Comparison of ENCODE assay signal across 10 cellular contexts in the genomic region with DNA sequence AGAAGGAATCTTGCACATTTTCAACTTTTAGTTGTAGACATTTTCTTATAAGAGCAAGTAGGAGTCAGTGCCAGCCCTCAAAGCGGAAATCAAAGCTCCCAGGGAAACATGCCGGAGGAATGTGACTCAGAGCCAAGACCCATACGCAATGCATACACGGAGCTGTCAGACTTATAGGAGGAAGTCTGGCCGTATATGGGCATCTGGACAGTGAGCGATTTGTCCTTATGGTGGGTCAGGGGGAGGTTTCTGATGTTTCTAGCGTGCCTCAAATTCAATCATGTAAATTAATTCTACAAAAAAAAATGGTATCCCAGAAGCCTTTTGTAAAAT. TPM values are rescaled to one million over a fixed set of nuclear protein-coding genes. Genes with fewer than 3 reads are reported as not detected.
DNase-seq lines count a peak whose midpoint lies in the region; ATAC-seq, FAIRE-seq and TF ChIP-seq lines count a peak whose summit lies in the region.
"Had no signal": no experiment of that assay in that cellular context is flagged by ENCODE, and none has a peak within 500 bp of the region (broad histone marks: within the 10 kb centered on the region; RNA-seq: fewer than 3 reads in every experiment).

No MANE protein-coding gene starts in this region.

- ATAC-seq in GM18868 (IDR thresholded peaks at IDR 0.05; ENCODE audit: unreplicated experiment) = no peak
- ATAC-seq in HG03280 (IDR thresholded peaks at IDR 0.05; ENCODE audit: unreplicated experiment) = no peak
- no peak for ATAC-seq in HG03378 (IDR thresholded peaks at IDR 0.05; ENCODE audit: unreplicated experiment)

- H3K36me3 Mint-ChIP-seq in progenitor cell of endocrine pancreas (ENCODE audit: insufficient read depth) = peaks cover 3% of the 10 kb centered on the region

- H3K4me3 ChIP-seq in SK-N-MC (no peak overlapping the region), foreskin fibroblast (ENCODE audit: low read depth in 1 of 2, low read length in 2 of 2) (no peak overlapping the region)

- H3K9ac ChIP-seq in SK-N-MC (ENCODE audit: insufficient read length) = no peak overlapping the region

- no peaks in the 10 kb centered on the region for H3K9me3 Mint-ChIP-seq in progenitor cell of endocrine pancreas (ENCODE audit: low read depth)

- H3K4me1 Mint-ChIP-seq in progenitor cell of endocrine pancreas (ENCODE audit: low read depth) = peaks cover 50% of the 10 kb centered on the region

- FAIRE-seq in G401.6 (lab: Jason Lieb, UNC) = peak; percentile 85

- no peak for TF ChIP-seq CTCF in foreskin fibroblast (IDR thresholded peaks at IDR 0.05; ENCODE audit: low read depth, low read length)
- TF ChIP-seq CTCF in progenitor cell of endocrine pancreas (IDR thresholded peaks at IDR 0.05; ENCODE audit: unreplicated experiment) = no peak

- H3K4me3 Mint-ChIP-seq in progenitor cell of endocrine pancreas (ENCODE audit: low read depth) = no peak overlapping the region

- H3K9me3 ChIP-seq in SK-N-MC (ENCODE audit: low read depth, low read length) = no peaks in the 10 kb centered on the region

- no peaks in the 10 kb centered on the region for H3K36me3 ChIP-seq in SK-N-MC (ENCODE audit: insufficient read depth, low read length)

- peak overlapping the region; percentile 87 for H3K27ac Mint-ChIP-seq in progenitor cell of endocrine pancreas

- no peak for DNase-seq in SK-N-MC (ENCODE audit: low read depth, low spot score)
- peak; percentile 64 to 73 for DNase-seq in foreskin fibroblast
- DNase-seq in progenitor cell of endocrine pancreas (ENCODE audit: low spot score, unreplicated experiment) = no peak
- no peak for DNase-seq in activated T-cell treated with anti-CD3 and anti-CD28 coated beads, Interleukin-2, amount 50 U/mL, for 1 hour
- DNase-seq: effector memory CD4-positive, alpha-beta T cell had no signal

- no peaks in the 10 kb centered on the region for H3K27me3 Mint-ChIP-seq in progenitor cell of endocrine pancreas

- H3K27ac ChIP-seq in SK-N-MC = 0 out of 2 replicates have a peak overlapping the region, but pooled peaks have one; percentile 45

RNA-seq across cellular contexts. Expression of a gene that starts 3.6 kb away (rescaled TPM):
- 31.8 and 33.5 TPM in 2 replicates for total RNA-seq in progenitor cell of endocrine pancreas
- total RNA-seq: T-helper 1 cell treated with Interleukin-12 subunit alpha and Interleukin-12 subunit beta and Interleukin-4 antibody, amounts not matched to agents 30 ng/mL and 1 ng/mL, for 36 hours had no signal

Comparison
In these comparisons a context has a peak if more than half of its experiments do, and no peak if none do; other contexts are left out.
1. DNase-seq: peak in foreskin fibroblast (2 of 2); none in SK-N-MC (single experiment), progenitor cell of endocrine pancreas (single experiment) and activated T-cell treated with anti-CD3 and anti-CD28 coated beads, Interleukin-2, amount 50 U/mL, for 1 hour (single experiment).